ENCODE assay signal across 8 cellular contexts in the genomic region with DNA sequence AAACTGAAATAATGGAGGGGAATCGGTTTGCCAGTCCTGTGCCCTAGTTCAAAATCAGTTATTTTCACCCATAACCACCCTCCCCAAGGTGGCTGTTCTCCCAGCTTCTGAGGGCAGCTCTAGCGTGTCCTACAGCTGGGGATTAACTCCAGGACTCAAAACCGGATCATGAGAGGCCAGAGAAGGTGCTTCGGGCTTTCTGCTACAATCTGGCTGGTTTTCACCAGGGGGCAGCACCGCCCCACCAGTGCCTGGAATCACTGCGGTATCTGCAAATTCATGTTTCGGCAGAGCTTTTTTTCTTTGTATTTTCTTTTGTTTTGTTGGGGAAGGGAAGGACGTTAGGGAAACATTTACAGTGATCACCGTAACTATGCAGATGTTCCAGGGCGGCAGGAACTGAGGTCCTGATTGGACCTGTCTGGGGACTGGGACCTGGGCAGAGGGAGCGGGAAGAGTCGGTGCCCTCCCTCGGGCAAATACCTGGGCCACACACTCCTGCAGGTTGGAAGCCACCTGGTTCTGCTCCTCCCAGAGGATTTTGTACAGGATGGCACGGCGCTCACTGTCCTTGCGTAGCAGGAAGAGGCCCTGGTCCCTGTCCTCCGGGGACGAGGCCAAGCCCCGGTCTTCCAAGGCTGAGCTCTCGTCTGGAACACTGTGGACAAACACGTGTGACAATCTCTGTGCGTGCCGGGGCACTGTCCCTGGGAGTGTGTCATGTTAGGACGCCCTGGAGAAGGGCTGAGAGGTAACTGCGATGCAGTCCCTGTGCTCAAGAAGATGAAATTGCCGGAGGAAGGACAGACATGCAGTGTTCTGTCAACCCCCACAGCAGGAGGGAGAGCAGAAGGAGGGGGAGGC. TPM values are rescaled to one million over a fixed set of nuclear protein-coding genes. Genes with fewer than 3 reads are reported as not detected.
DNase-seq lines count a peak whose midpoint lies in the region; ATAC-seq and TF ChIP-seq lines count a peak whose summit lies in the region.

No MANE protein-coding gene starts in this region.

- H4K20me1 ChIP-seq in fibroblast of lung (ENCODE audit: control insufficient read depth, extremely low read depth, insufficient read depth, low read length), result no peaks in the 10 kb centered on the region

- peak overlapping the region; percentile 33 to 56 (median 52) for H3K4me3 ChIP-seq in fibroblast of lung (replicated peaks in 1 of 4; ENCODE audit: control extremely low read depth in 1 of 4, insufficient read depth in 1 of 4, low read depth in 3 of 4, low read length in 4 of 4)

- ATAC-seq in GM18858 (IDR thresholded peaks at IDR 0.05; ENCODE audit: unreplicated experiment) (peak; percentile 74), HG03565 (IDR thresholded peaks at IDR 0.05; ENCODE audit: unreplicated experiment) (peak; percentile 45)
- ATAC-seq in activated T-cell treated with anti-CD3 and anti-CD28 coated beads, Interleukin-2, amount 50 U/mL, for 72 hours (replicated peaks in 1 of 2), result peak; percentile 80 to 90
- peak; percentile 86 to 93 for ATAC-seq in naive thymus-derived CD8-positive, alpha-beta T cell
- ATAC-seq in stimulated activated naive B cell treated with anti-CD40 and anti-IgM and Interleukin-4, amounts not matched to agents 10 μg/mL and 1 μg/mL and 100 μg/mL, for 72 hours (replicated peaks), result peak; percentile 88 to 93

- DNase-seq in AG08396 (ENCODE audit: low spot score), result peak; percentile 66
- peak; percentile 80 for DNase-seq in OCI-M1 (lab: John Stamatoyannopoulos, UW)
- peak; percentile 69 to 74 for DNase-seq in activated T-cell treated with anti-CD3 and anti-CD28 coated beads, Interleukin-2, amount 50 U/mL, for 72 hours
- DNase-seq in fibroblast of lung (ENCODE audit: low read depth in 2 of 2), result peak; percentile 47 to 66
- peak; percentile 43 to 79 (median 54) for DNase-seq in naive thymus-derived CD8-positive, alpha-beta T cell
- DNase-seq in stimulated activated naive B cell treated with anti-CD40 and anti-IgM and Interleukin-4, amounts not matched to agents 10 μg/mL and 1 μg/mL and 100 μg/mL, for 72 hours, result peak; percentile 38

- H3K36me3 Mint-ChIP-seq in activated T-cell treated with anti-CD3 and anti-CD28 coated beads, Interleukin-2, amount 50 U/mL, for 72 hours (ENCODE audit: insufficient read depth in 2 of 2), result no peaks in the 10 kb centered on the region
- no peaks in the 10 kb centered on the region for H3K36me3 Mint-ChIP-seq in naive thymus-derived CD8-positive, alpha-beta T cell
- peaks cover under 1 to 6% of the 10 kb centered on the region in 2 donors for H3K36me3 Mint-ChIP-seq in stimulated activated naive B cell treated with anti-CD40 and anti-IgM and Interleukin-4, amounts not matched to agents 10 μg/mL and 1 μg/mL and 100 μg/mL, for 72 hours

- peaks cover 9% of the 10 kb centered on the region for H3K27me3 Mint-ChIP-seq in activated T-cell treated with anti-CD3 and anti-CD28 coated beads, Interleukin-2, amount 50 U/mL, for 72 hours (ENCODE audit: low read depth)
- peaks cover 0 to 2% (median 0%) of the 10 kb centered on the region in 5 donors for H3K27me3 Mint-ChIP-seq in naive thymus-derived CD8-positive, alpha-beta T cell
- no peaks in the 10 kb centered on the region for H3K27me3 Mint-ChIP-seq in stimulated activated naive B cell treated with anti-CD40 and anti-IgM and Interleukin-4, amounts not matched to agents 10 μg/mL and 1 μg/mL and 100 μg/mL, for 72 hours

- H3K27me3 ChIP-seq in fibroblast of lung (ENCODE audit: control insufficient read depth, insufficient read depth, low read length), result peaks cover 3% of the 10 kb centered on the region

- peak overlapping the region; percentile 83 for H2AFZ ChIP-seq in fibroblast of lung (ENCODE audit: low read length)

- no peaks in the 10 kb centered on the region for H3K9me3 Mint-ChIP-seq in activated T-cell treated with anti-CD3 and anti-CD28 coated beads, Interleukin-2, amount 50 U/mL, for 72 hours
- peaks cover 0 to 4% (median 0%) of the 10 kb centered on the region in 9 donors for H3K9me3 Mint-ChIP-seq in naive thymus-derived CD8-positive, alpha-beta T cell
- no peaks in the 10 kb centered on the region for H3K9me3 Mint-ChIP-seq in stimulated activated naive B cell treated with anti-CD40 and anti-IgM and Interleukin-4, amounts not matched to agents 10 μg/mL and 1 μg/mL and 100 μg/mL, for 72 hours

- POLR2A ChIA-PET in naive thymus-derived CD8-positive, alpha-beta T cell (lab: Charles Lee), result interaction anchor here (0.7 kb wide), 1 partner anchor 1717 kb away, joined by 3 read pairs; no protein-coding TSS in a partner anchor

- H3K27ac Mint-ChIP-seq in activated T-cell treated with anti-CD3 and anti-CD28 coated beads, Interleukin-2, amount 50 U/mL, for 72 hours, result peak overlapping the region; percentile 11
- peak overlapping the region in 6 of 10 donors; percentile 12 to 86 (median 37) for H3K27ac Mint-ChIP-seq in naive thymus-derived CD8-positive, alpha-beta T cell
- peak overlapping the region; percentile 68 for H3K27ac Mint-ChIP-seq in stimulated activated naive B cell treated with anti-CD40 and anti-IgM and Interleukin-4, amounts not matched to agents 10 μg/mL and 1 μg/mL and 100 μg/mL, for 72 hours

- peaks cover 13% of the 10 kb centered on the region for H3K4me1 Mint-ChIP-seq in activated T-cell treated with anti-CD3 and anti-CD28 coated beads, Interleukin-2, amount 50 U/mL, for 72 hours (ENCODE audit: low read depth)
- peaks cover 2 to 10% (median 3%) of the 10 kb centered on the region in 4 donors for H3K4me1 Mint-ChIP-seq in naive thymus-derived CD8-positive, alpha-beta T cell
- peaks cover 6 to 9% of the 10 kb centered on the region in 2 donors for H3K4me1 Mint-ChIP-seq in stimulated activated naive B cell treated with anti-CD40 and anti-IgM and Interleukin-4, amounts not matched to agents 10 μg/mL and 1 μg/mL and 100 μg/mL, for 72 hours

- no peaks in the 10 kb centered on the region for H3K36me3 ChIP-seq in fibroblast of lung (ENCODE audit: control insufficient read depth, insufficient read depth, low read length)

- peak; percentile 69 to 70 for TF ChIP-seq CTCF in fibroblast of lung (conservative IDR thresholded peaks at IDR 0.05 in 1 of 2, IDR thresholded peaks at IDR 0.05 in 1 of 2; ENCODE audit: low read depth in 1 of 2, low read length in 2 of 2)

- H3K9me3 ChIP-seq in fibroblast of lung (ENCODE audit: control insufficient read depth, insufficient read depth, low read depth, low read length), result no peaks in the 10 kb centered on the region

- no peaks in the 10 kb centered on the region for H3K79me2 ChIP-seq in fibroblast of lung (ENCODE audit: control insufficient read depth, insufficient read depth, low read length)

- H3K4me1 ChIP-seq in fibroblast of lung (ENCODE audit: control insufficient read depth, extremely low read depth, insufficient read depth, low read length), result no peaks in the 10 kb centered on the region

- H3K4me2 ChIP-seq in fibroblast of lung (ENCODE audit: extremely low read depth, insufficient read depth, low read length), result peak overlapping the region; percentile 83

- H3K9ac ChIP-seq in fibroblast of lung (ENCODE audit: insufficient read depth, low read length), result peak overlapping the region; percentile 20

- H3K4me3 Mint-ChIP-seq in activated T-cell treated with anti-CD3 and anti-CD28 coated beads, Interleukin-2, amount 50 U/mL, for 72 hours, result peak overlapping the region; percentile 82 to 97
- H3K4me3 Mint-ChIP-seq in naive thymus-derived CD8-positive, alpha-beta T cell, result peak overlapping the region; percentile 79 to 97 (median 92)
- peak overlapping the region; percentile 84 to 86 for H3K4me3 Mint-ChIP-seq in stimulated activated naive B cell treated with anti-CD40 and anti-IgM and Interleukin-4, amounts not matched to agents 10 μg/mL and 1 μg/mL and 100 μg/mL, for 72 hours

- no peak overlapping the region for H3K27ac ChIP-seq in fibroblast of lung (ENCODE audit: insufficient read depth, low read length)

RNA-seq across cellular contexts. Expression of gene PDHA1, which starts 28.7 kb away (rescaled TPM):
- total RNA-seq in activated T-cell treated with anti-CD3 and anti-CD28 coated beads, Interleukin-2, amount 50 U/mL, for 72 hours, result 100 to 1,000 TPM; 165 to 179 TPM
- 57.5 and 73.2 TPM in 2 replicates for total RNA-seq in fibroblast of lung
- 161 and 200 TPM in 2 replicates for polyA plus RNA-seq in fibroblast of lung
- polyA plus RNA-seq in fibroblast of lung (2012), result 120 and 129 TPM in 2 replicates
- 38.7 and 64.4 TPM in 2 replicates for polyA minus RNA-seq in fibroblast of lung (ENCODE audit: low replicate concordance)
- total RNA-seq in naive thymus-derived CD8-positive, alpha-beta T cell, result 100 to 1,000 TPM; 125 to 130 TPM
- 10 to 100 TPM; 79.5 to 85.4 (median 82.7) TPM for polyA plus RNA-seq in naive thymus-derived CD8-positive, alpha-beta T cell

Comparison
In these comparisons a context has a peak if more than half of its experiments do, and no peak if none do; other contexts are left out.
1. H3K27ac Mint-ChIP-seq: peak in every context shown above with its lines; median percentile 68 in stimulated activated naive B cell treated with anti-CD40 and anti-IgM and Interleukin-4, amounts not matched to agents 10 μg/mL and 1 μg/mL and 100 μg/mL, for 72 hours; 37 in naive thymus-derived CD8-positive, alpha-beta T cell; 11 in activated T-cell treated with anti-CD3 and anti-CD28 coated beads, Interleukin-2, amount 50 U/mL, for 72 hours.